Comparison of ENCODE assay signal across 9 cellular contexts in genomic region chr19:46660008-46660517, GRCh38. TPM values are rescaled to one million over a fixed set of nuclear protein-coding genes. Genes with fewer than 3 reads are reported as not detected.
A peak's percentile ranks its signal among the peaks of the same experiment; 100 is the strongest.
DNase-seq lines count a peak whose midpoint lies in the region; ATAC-seq, FAIRE-seq and TF ChIP-seq lines count a peak whose summit lies in the region.
"Had no signal": no experiment of that assay in that cellular context is flagged by ENCODE, and none has a peak within 500 bp of the region (broad histone marks: within the 10 kb centered on the region; RNA-seq: fewer than 3 reads in every experiment).

No MANE protein-coding gene starts in this region.

- no peak for ATAC-seq in pancreas
- ATAC-seq in GM21723 (IDR thresholded peaks at IDR 0.05; ENCODE audit: unreplicated experiment) = no peak

- CTCF ChIA-PET in PC-9 (lab: Charles Lee) = no interaction called here

- H3K4me1 ChIP-seq in PC-9 (replicated peaks; ENCODE audit: insufficient read depth) = peaks cover 12% of the 10 kb centered on the region
- peaks cover 19 to 44% (median 20%) of the 10 kb centered on the region in 3 donors for H3K4me1 ChIP-seq in esophagus squamous epithelium
- peaks cover 5 to 13% (median 10%) of the 10 kb centered on the region in 3 donors for H3K4me1 ChIP-seq in pancreas

- H3K9me3 ChIP-seq in PC-9 (ENCODE audit: insufficient read depth, low read depth) (no peaks in the 10 kb centered on the region), esophagus squamous epithelium (no peaks in the 10 kb centered on the region), pancreas (no peaks in the 10 kb centered on the region)

- H3K27me3 ChIP-seq in PC-9 (ENCODE audit: insufficient read depth, low read depth) = peaks cover 31% of the 10 kb centered on the region
- H3K27me3 ChIP-seq in esophagus squamous epithelium = peaks cover 3 to 39% (median 8%) of the 10 kb centered on the region in 4 donors
- peaks cover 0 to 8% (median 0%) of the 10 kb centered on the region in 4 donors for H3K27me3 ChIP-seq in pancreas

- H2AFZ ChIP-seq in PC-9 = no peak overlapping the region

- intact Hi-C loops in PC-9 (cut with micrococcal nuclease; ENCODE audit: unreplicated experiment) = no loop called here
- intact Hi-C loops in esophagus squamous epithelium (cut with DNase I) = loop anchor here (5.0 kb wide), 1 partner anchor 38 kb away; no protein-coding TSS in a partner anchor
- intact Hi-C loops in pancreas (cut with DNase I) = loop anchor here in 2 of 3 donors (5.0 to 10.0 kb wide), 2 partner anchors 48 to 135 kb away; no protein-coding TSS in a partner anchor

- DNase-seq in ELF-1 (ENCODE audit: low read depth, low spot score) = peak; percentile 38
- no peak for DNase-seq in PC-9
- no peak for DNase-seq in esophagus squamous epithelium (lab: John Stamatoyannopoulos, UW)
- DNase-seq in pancreas = peak in 4 of 6 donors; percentile 15 to 54 (median 37)
- DNase-seq in SHP77 treated with DMSO at 0.1 percent for 48 hours (lab: John Stamatoyannopoulos, UW) = no peak
- DNase-seq in NOMO-1 (lab: John Stamatoyannopoulos, UW; ENCODE audit: unreplicated experiment in 2 of 2) = no peak
- no peak for DNase-seq in iPS-NIHi11 (ENCODE audit: low spot score)

- H3K4me3 ChIP-seq in PC-9 = no peak overlapping the region
- H3K4me3 ChIP-seq in esophagus squamous epithelium = peak overlapping the region; percentile 50 to 78 (median 60)
- peak overlapping the region in 2 of 4 donors; percentile 42 to 67 for H3K4me3 ChIP-seq in pancreas

- H3F3A ChIP-seq in PC-9 (ENCODE audit: insufficient read depth, low read depth) = peaks cover 17% of the 10 kb centered on the region

- H3K27ac ChIP-seq in PC-9 = no peak overlapping the region
- peak overlapping the region; percentile 62 to 86 (median 80) for H3K27ac ChIP-seq in esophagus squamous epithelium
- no peak overlapping the region for H3K27ac ChIP-seq in pancreas

- 2 to 13% methylated on average over 8 to 10 of the region's 14 CpGs for WGBS in esophagus squamous epithelium, 2 donors
- 8 to 11% methylated on average over 14 of the region's 14 CpGs for WGBS in pancreas, 2 donors

- H3K36me3 ChIP-seq in PC-9 (ENCODE audit: low read depth) (no peaks in the 10 kb centered on the region), esophagus squamous epithelium (no peaks in the 10 kb centered on the region), pancreas (no peaks in the 10 kb centered on the region)

- peak overlapping the region; percentile 93; the same call in 1 of the 2 replicates for H3K4me2 ChIP-seq in PC-9

- no peak for TF ChIP-seq POLR2A in esophagus squamous epithelium (IDR thresholded peaks at IDR 0.05)

- H3K9me2 ChIP-seq in PC-9 (ENCODE audit: insufficient read depth) = no peaks in the 10 kb centered on the region

- no peaks in the 10 kb centered on the region for H3K79me2 ChIP-seq in PC-9 (ENCODE audit: low read depth)

- no TSS peak for BruUV-seq in PC-9 (replicated peaks; lab: Mats Ljungman, UMichigan)

- TF ChIP-seq CTCF in PC-9 (conservative IDR thresholded peaks at IDR 0.05) = no peak
- TF ChIP-seq CTCF in esophagus squamous epithelium (IDR thresholded peaks at IDR 0.05) = no peak
- TF ChIP-seq CTCF in pancreas (IDR thresholded peaks at IDR 0.05) = no peak

- POLR2A ChIA-PET in PC-9 (lab: Charles Lee; ENCODE audit: unreplicated experiment) = no interaction called here

- H4K20me1 ChIP-seq in PC-9 (ENCODE audit: insufficient read depth) = no peaks in the 10 kb centered on the region; the same call in 1 of the 2 replicates

- no peak for FAIRE-seq in pancreas (lab: Jason Lieb, UNC)

RNA-seq across cellular contexts. Expression of gene DACT3, which starts 0.9 kb away (rescaled TPM):
- total RNA-seq in PC-9 (2021) (0.13 TPM in 1 of 2 replicates, not detected in the other), esophagus squamous epithelium (1 to 10 TPM in 2 of 4 donors, under 1 TPM in 2; 0.22 to 5.7 (median 1.8) TPM), pancreas (1 to 10 TPM in 2 of 6 donors, under 1 TPM in 4; 0.24 to 1.7 (median 0.48) TPM)
- 1 to 10 TPM in 1 of 2 donors, under 1 TPM in 1; 0.89 to 1.3 TPM for polyA plus RNA-seq in pancreas

RNA-seq across cellular contexts. Expression of gene GNG8, which starts 24.1 kb away (rescaled TPM):
- not detected in 2 replicates for total RNA-seq in PC-9 (2021)
- not detected for total RNA-seq in esophagus squamous epithelium
- total RNA-seq in pancreas = not detected
- not detected for polyA plus RNA-seq in pancreas
- total RNA-seq: SK-MEL-5 had no signal

RNA-seq across cellular contexts. Expression of gene PTGIR, which starts 35.2 kb away (rescaled TPM):
- total RNA-seq in PC-9 (2021) (0.28 TPM in 1 of 2 replicates, not detected in the other), esophagus squamous epithelium (1 to 10 TPM in 2 of 4 donors, under 1 TPM in 1, not detected in 1; 0.57 to 3.0 (median 1.1) TPM), pancreas (1 to 10 TPM in 4 of 6 donors, under 1 TPM in 2; 0.56 to 4.6 (median 1.6) TPM)
- 1 to 10 TPM; 3.5 TPM for polyA plus RNA-seq in pancreas
- total RNA-seq: SK-MEL-5 had no signal

RNA-seq across cellular contexts. Expression of gene PRKD2, which starts 56.9 kb away (rescaled TPM):
- 88.5 and 97.8 TPM in 2 replicates for total RNA-seq in PC-9 (2021)
- total RNA-seq in esophagus squamous epithelium = 10 to 100 TPM; 28.8 to 54.2 (median 31.8) TPM
- 10 to 100 TPM; 13.8 to 33.5 (median 20.4) TPM for total RNA-seq in pancreas
- polyA plus RNA-seq in pancreas = 10 to 100 TPM; 61.1 to 90.3 TPM

RNA-seq across cellular contexts. Expression of gene CALM3, which starts 58.9 kb away (rescaled TPM):
- 211 and 239 TPM in 2 replicates for total RNA-seq in PC-9 (2021)
- total RNA-seq in esophagus squamous epithelium = 100 to 1,000 TPM in 1 of 4 donors, 10 to 100 TPM in 3; 61.9 to 147 (median 84.6) TPM
- total RNA-seq in pancreas = 100 to 1,000 TPM in 1 of 6 donors, 10 to 100 TPM in 5; 59.6 to 127 (median 83.3) TPM
- 10 to 100 TPM; 86.6 to 95.5 TPM for polyA plus RNA-seq in pancreas

Comparison
In these comparisons a context has a peak if more than half of its experiments do, and no peak if none do; other contexts are left out.
1. DNase-seq: peak in ELF-1 (single experiment) and pancreas (4 of 6); none in PC-9 (0 of 2), esophagus squamous epithelium (single experiment), SHP77 treated with DMSO at 0.1 percent for 48 hours (single experiment), NOMO-1 (0 of 2) and iPS-NIHi11 (single experiment).
2. H3K27ac ChIP-seq: peak in esophagus squamous epithelium (4 of 4); none in PC-9 (single experiment) and pancreas (0 of 4).